1 cellular context compared by ENCODE assay signal in genomic region chr3:71562938-71563337, GRCh38.
TF ChIP-seq lines count a peak whose summit lies in the region.

No MANE protein-coding gene starts in this region.

TF ChIP-seq in GM23338, 12 proteins besides CTCF, POLR2A, EP300 and RAD21 (continued from another document):
- no peak for TF ChIP-seq STAT1 (IDR thresholded peaks at IDR 0.05; ENCODE audit: unreplicated experiment)
- TF ChIP-seq JUNB (IDR thresholded peaks at IDR 0.05; ENCODE audit: unreplicated experiment) = no peak
- no peak for TF ChIP-seq POLR2AphosphoS5 (IDR thresholded peaks at IDR 0.05; ENCODE audit: low read depth)
- TF ChIP-seq EZH2 (IDR thresholded peaks at IDR 0.05; ENCODE audit: low read depth, unreplicated experiment) = no peak
- TF ChIP-seq, protein P1, sequence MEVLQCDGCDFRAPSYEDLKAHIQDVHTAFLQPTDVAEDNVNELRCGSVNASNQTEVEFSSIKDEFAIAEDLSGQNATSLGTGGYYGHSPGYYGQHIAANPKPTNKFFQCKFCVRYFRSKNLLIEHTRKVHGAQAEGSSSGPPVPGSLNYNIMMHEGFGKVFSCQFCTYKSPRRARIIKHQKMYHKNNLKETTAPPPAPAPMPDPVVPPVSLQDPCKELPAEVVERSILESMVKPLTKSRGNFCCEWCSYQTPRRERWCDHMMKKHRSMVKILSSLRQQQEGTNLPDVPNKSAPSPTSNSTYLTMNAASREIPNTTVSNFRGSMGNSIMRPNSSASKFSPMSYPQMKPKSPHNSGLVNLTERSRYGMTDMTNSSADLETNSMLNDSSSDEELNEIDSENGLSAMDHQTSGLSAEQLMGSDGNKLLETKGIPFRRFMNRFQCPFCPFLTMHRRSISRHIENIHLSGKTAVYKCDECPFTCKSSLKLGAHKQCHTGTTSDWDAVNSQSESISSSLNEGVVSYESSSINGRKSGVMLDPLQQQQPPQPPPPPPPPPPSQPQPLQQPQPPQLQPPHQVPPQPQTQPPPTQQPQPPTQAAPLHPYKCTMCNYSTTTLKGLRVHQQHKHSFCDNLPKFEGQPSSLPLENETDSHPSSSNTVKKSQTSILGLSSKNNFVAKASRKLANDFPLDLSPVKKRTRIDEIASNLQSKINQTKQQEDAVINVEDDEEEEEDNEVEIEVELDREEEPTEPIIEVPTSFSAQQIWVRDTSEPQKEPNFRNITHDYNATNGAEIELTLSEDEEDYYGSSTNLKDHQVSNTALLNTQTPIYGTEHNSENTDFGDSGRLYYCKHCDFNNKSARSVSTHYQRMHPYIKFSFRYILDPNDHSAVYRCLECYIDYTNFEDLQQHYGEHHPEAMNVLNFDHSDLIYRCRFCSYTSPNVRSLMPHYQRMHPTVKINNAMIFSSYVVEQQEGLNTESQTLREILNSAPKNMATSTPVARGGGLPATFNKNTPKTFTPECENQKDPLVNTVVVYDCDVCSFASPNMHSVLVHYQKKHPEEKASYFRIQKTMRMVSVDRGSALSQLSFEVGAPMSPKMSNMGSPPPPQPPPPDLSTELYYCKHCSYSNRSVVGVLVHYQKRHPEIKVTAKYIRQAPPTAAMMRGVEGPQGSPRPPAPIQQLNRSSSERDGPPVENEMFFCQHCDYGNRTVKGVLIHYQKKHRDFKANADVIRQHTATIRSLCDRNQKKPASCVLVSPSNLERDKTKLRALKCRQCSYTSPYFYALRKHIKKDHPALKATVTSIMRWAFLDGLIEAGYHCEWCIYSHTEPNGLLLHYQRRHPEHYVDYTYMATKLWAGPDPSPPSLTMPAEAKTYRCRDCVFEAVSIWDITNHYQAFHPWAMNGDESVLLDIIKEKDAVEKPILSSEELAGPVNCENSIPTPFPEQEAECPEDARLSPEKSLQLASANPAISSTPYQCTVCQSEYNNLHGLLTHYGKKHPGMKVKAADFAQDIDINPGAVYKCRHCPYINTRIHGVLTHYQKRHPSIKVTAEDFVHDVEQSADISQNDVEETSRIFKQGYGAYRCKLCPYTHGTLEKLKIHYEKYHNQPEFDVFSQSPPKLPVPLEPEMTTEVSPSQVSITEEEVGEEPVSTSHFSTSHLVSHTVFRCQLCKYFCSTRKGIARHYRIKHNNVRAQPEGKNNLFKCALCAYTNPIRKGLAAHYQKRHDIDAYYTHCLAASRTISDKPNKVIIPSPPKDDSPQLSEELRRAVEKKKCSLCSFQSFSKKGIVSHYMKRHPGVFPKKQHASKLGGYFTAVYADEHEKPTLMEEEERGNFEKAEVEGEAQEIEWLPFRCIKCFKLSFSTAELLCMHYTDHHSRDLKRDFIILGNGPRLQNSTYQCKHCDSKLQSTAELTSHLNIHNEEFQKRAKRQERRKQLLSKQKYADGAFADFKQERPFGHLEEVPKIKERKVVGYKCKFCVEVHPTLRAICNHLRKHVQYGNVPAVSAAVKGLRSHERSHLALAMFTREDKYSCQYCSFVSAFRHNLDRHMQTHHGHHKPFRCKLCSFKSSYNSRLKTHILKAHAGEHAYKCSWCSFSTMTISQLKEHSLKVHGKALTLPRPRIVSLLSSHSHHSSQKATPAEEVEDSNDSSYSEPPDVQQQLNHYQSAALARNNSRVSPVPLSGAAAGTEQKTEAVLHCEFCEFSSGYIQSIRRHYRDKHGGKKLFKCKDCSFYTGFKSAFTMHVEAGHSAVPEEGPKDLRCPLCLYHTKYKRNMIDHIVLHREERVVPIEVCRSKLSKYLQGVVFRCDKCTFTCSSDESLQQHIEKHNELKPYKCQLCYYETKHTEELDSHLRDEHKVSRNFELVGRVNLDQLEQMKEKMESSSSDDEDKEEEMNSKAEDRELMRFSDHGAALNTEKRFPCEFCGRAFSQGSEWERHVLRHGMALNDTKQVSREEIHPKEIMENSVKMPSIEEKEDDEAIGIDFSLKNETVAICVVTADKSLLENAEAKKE (CRISPR knock-in tag; IDR thresholded peaks at IDR 0.05) = no peak
